ENCODE assay signal across 12 cellular contexts in the genomic region with DNA sequence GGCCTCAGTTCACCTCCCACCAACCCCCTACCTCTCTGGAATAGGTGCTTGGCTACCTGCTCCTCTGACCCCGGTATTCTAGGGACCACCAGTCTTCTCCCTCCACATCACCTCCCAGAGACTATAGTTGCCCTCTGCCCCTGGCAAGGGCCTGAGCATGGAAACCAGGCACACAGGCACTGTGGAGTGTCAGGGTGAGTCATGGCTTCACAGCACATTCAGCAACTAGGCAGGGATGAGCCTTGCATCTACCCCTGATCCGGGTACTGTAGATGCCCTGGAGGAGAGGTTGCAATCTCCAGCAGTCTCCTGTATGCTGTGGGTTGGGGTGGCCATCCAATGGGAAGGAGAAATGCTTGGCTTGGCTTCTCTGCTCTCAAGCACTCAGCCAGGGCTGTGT.
DNase-seq lines count a peak whose midpoint lies in the region; ATAC-seq, FAIRE-seq and TF ChIP-seq lines count a peak whose summit lies in the region.
"Had no signal": no experiment of that assay in that cellular context is flagged by ENCODE, and none has a peak within 500 bp of the region (broad histone marks: within the 10 kb centered on the region; RNA-seq: fewer than 3 reads in every experiment).

No MANE protein-coding gene starts in this region.

- H3K4me1 Mint-ChIP-seq in activated CD8-positive, alpha-beta T cell treated with anti-CD3 and anti-CD28 coated beads for 36 hours (ENCODE audit: low read depth): no peaks in the 10 kb centered on the region
- H3K4me1 Mint-ChIP-seq: CD4-positive, CD25-positive, alpha-beta regulatory T cell had no signal

- no peaks in the 10 kb centered on the region for H3K36me3 ChIP-seq in bronchial epithelial cell (ENCODE audit: control insufficient read depth, insufficient read depth, low read length)

- no peaks in the 10 kb centered on the region for H3K27me3 ChIP-seq in bronchial epithelial cell (ENCODE audit: control insufficient read depth, insufficient read depth, low read length)

- no peaks in the 10 kb centered on the region for H3K36me3 Mint-ChIP-seq in activated CD8-positive, alpha-beta T cell treated with anti-CD3 and anti-CD28 coated beads for 36 hours (ENCODE audit: low read depth)
- H3K36me3 Mint-ChIP-seq: CD4-positive, CD25-positive, alpha-beta regulatory T cell had no signal

- H3K27me3 Mint-ChIP-seq in activated CD8-positive, alpha-beta T cell treated with anti-CD3 and anti-CD28 coated beads for 36 hours: no peaks in the 10 kb centered on the region
- H3K27me3 Mint-ChIP-seq: CD4-positive, CD25-positive, alpha-beta regulatory T cell had no signal

- no peak for ATAC-seq in Right ventricle myocardium inferior
- ATAC-seq in activated CD8-positive, alpha-beta T cell treated with anti-CD3 and anti-CD28 coated beads for 36 hours: no peak

- POLR2A ChIA-PET in activated CD8-positive, alpha-beta T cell treated with anti-CD3 and anti-CD28 coated beads for 36 hours (lab: Charles Lee): no interaction called here

- H3K4me3 Mint-ChIP-seq in activated CD8-positive, alpha-beta T cell treated with anti-CD3 and anti-CD28 coated beads for 36 hours: no peak overlapping the region
- H3K4me3 Mint-ChIP-seq: CD4-positive, CD25-positive, alpha-beta regulatory T cell; HFFc6 had no signal

- no peak for TF ChIP-seq CTCF in bronchial epithelial cell (IDR thresholded peaks at IDR 0.05; ENCODE audit: insufficient read depth, low read length, severe bottlenecking)
- TF ChIP-seq CTCF in activated CD8-positive, alpha-beta T cell treated with anti-CD3 and anti-CD28 coated beads for 36 hours (IDR thresholded peaks at IDR 0.05): no peak

- CTCF ChIA-PET in activated CD8-positive, alpha-beta T cell treated with anti-CD3 and anti-CD28 coated beads for 36 hours (lab: Charles Lee): no interaction called here

- no peak for FAIRE-seq in bronchial epithelial cell (lab: Jason Lieb, UNC)
- FAIRE-seq: A204.1 had no signal

- H3K9me3 Mint-ChIP-seq in activated CD8-positive, alpha-beta T cell treated with anti-CD3 and anti-CD28 coated beads for 36 hours: no peaks in the 10 kb centered on the region
- H3K9me3 Mint-ChIP-seq: HFFc6 had no signal

- H3K27ac Mint-ChIP-seq in activated CD8-positive, alpha-beta T cell treated with anti-CD3 and anti-CD28 coated beads for 36 hours: no peak overlapping the region
- H3K27ac Mint-ChIP-seq: CD4-positive, CD25-positive, alpha-beta regulatory T cell; HFFc6 had no signal

- intact Hi-C loops in Right ventricle myocardium inferior (cut with DNase I): no loop called here
- intact Hi-C loops in activated CD8-positive, alpha-beta T cell treated with anti-CD3 and anti-CD28 coated beads for 36 hours (cut with micrococcal nuclease): no loop called here

- DNase-seq in AG20443 (ENCODE audit: low spot score) (peak; percentile 18), HT1080 (ENCODE audit: low read depth) (peak; percentile 2), bronchial epithelial cell (ENCODE audit: low read depth) (peak; percentile 3), myocyte (ENCODE audit: low read depth) (peak; percentile 5), Right ventricle myocardium inferior (ENCODE audit: missing footprints) (no peak), DMS114 treated with DMSO at 0.1 percent for 48 hours (lab: John Stamatoyannopoulos, UW; ENCODE audit: unreplicated experiment) (no peak)
- no peak for DNase-seq in stimulated activated CD4-positive, alpha-beta T cell treated with anti-CD3 and anti-CD28 coated beads, Interleukin-4, amount 100 ng/mL, for 4 hours
- DNase-seq in activated CD8-positive, alpha-beta T cell treated with anti-CD3 and anti-CD28 coated beads for 36 hours: no peak
- DNase-seq: CD4-positive, CD25-positive, alpha-beta regulatory T cell; HCEC 1CT; HFFc6 had no signal

- no peak overlapping the region for H3K4me3 ChIP-seq in bronchial epithelial cell (ENCODE audit: low read depth, low read length)

Comparison
In these comparisons a context has a peak if more than half of its experiments do, and no peak if none do; other contexts are left out.
1. DNase-seq: peak in AG20443 (single experiment), HT1080 (single experiment), bronchial epithelial cell (single experiment) and myocyte (single experiment); none in stimulated activated CD4-positive, alpha-beta T cell treated with anti-CD3 and anti-CD28 coated beads, Interleukin-4, amount 100 ng/mL, for 4 hours (0 of 2), Right ventricle myocardium inferior (single experiment), activated CD8-positive, alpha-beta T cell treated with anti-CD3 and anti-CD28 coated beads for 36 hours (single experiment) and DMS114 treated with DMSO at 0.1 percent for 48 hours (single experiment).